Comparison of ENCODE assay signal across 13 cellular contexts in the genomic region with DNA sequence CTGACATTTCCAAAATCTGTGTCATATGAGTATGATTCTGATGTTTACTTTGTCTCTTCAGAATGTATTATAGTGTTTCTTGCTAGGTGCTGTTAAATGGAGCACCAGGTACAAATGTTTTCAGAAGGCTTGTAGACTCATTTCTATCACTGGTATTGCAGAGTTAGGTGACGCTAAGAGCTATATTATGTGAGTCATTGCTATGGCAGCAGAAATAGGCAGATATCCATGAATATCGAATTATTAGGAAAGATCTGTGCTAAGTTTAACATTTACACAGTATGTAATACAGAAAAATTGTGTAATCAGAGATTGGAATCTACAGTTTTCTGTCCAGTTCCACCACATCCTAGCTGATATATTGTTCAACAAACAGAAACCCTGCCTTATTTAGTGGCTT.
DNase-seq lines count a peak whose midpoint lies in the region; ATAC-seq and TF ChIP-seq lines count a peak whose summit lies in the region.
"Had no signal": no experiment of that assay in that cellular context is flagged by ENCODE, and none has a peak within 500 bp of the region (broad histone marks: within the 10 kb centered on the region; RNA-seq: fewer than 3 reads in every experiment).

No MANE protein-coding gene starts in this region.

- intact Hi-C loops in MCF 10A (cut with micrococcal nuclease) (no loop called here), breast epithelium (cut with DNase I; ENCODE audit: low total_unique reads) (no loop called here), PC-3 (cut with micrococcal nuclease) (no loop called here), prostate gland (cut with DNase I) (no loop called here), Right ventricle myocardium inferior (cut with DNase I) (no loop called here)

- peak; percentile 59 for ATAC-seq in PC-3
- no peak for ATAC-seq in Right ventricle myocardium inferior

- no peaks in the 10 kb centered on the region for H3F3A ChIP-seq in PC-3 (ENCODE audit: low read length, unreplicated experiment)

- 79% methylated on average over 2 of the region's 2 CpGs for WGBS in prostate gland

- H3K79me2 ChIP-seq in PC-3 (ENCODE audit: low read length) = no peaks in the 10 kb centered on the region

- no peaks in the 10 kb centered on the region for H3K9me2 ChIP-seq in PC-3 (replicated peaks; ENCODE audit: low read length)

- H3K9me3 ChIP-seq in breast epithelium (no peaks in the 10 kb centered on the region), PC-3 (ENCODE audit: low read length) (no peaks in the 10 kb centered on the region), prostate gland (no peaks in the 10 kb centered on the region)
- H3K9me3 ChIP-seq: BLaER1 treated with 17β-estradiol and CSF1 and Interleukin-3, amounts not matched to agents 10 nM and 100 nM; HAP-1 had no signal

- H3K4me1 ChIP-seq in breast epithelium (no peaks in the 10 kb centered on the region), PC-3 (ENCODE audit: insufficient read depth, low read length) (peaks cover 15% of the 10 kb centered on the region), prostate gland (replicated peaks) (no peaks in the 10 kb centered on the region)
- H3K4me1 ChIP-seq: BLaER1 treated with 17β-estradiol and CSF1 and Interleukin-3, amounts not matched to agents 10 nM and 100 nM; HAP-1 had no signal

- CTCF ChIA-PET in MCF 10A (lab: Yijun Ruan, JAX) = interaction anchor here (0.7 kb wide), 1 partner anchor 79 kb away, joined by 3 read pairs; no protein-coding TSS in a partner anchor
- CTCF ChIA-PET in PC-3 (lab: Charles Lee) = no interaction called here

- H4K20me1 ChIP-seq in PC-3 (ENCODE audit: low read length) = no peaks in the 10 kb centered on the region
- H4K20me1 ChIP-seq: BLaER1 treated with 17β-estradiol and CSF1 and Interleukin-3, amounts not matched to agents 10 nM and 100 nM had no signal

- H3K4me3 Mint-ChIP-seq in MCF 10A (ENCODE audit: unreplicated experiment) = no peak overlapping the region
- H3K4me3 Mint-ChIP-seq in immature natural killer cell = no peak overlapping the region
- H3K4me3 Mint-ChIP-seq: CD4-positive, CD25-positive, alpha-beta regulatory T cell had no signal

- TF ChIP-seq CTCF in MCF 10A (IDR thresholded peaks at IDR 0.05; ENCODE audit: unreplicated experiment) (no peak), breast epithelium (IDR thresholded peaks at IDR 0.05) (no peak), PC-3 (conservative IDR thresholded peaks at IDR 0.05; ENCODE audit: low read depth, low read length) (no peak), epithelial cell of esophagus (IDR thresholded peaks at IDR 0.05; ENCODE audit: insufficient read depth, low read depth, low read length, missing control alignments) (no peak), prostate gland (IDR thresholded peaks at IDR 0.05) (no peak)

- POLR2A ChIA-PET in MCF 10A (lab: Yijun Ruan, JAX) (interaction anchor here (1.2 kb wide), 1 partner anchor 315 kb away, joined by 3 read pairs; no protein-coding TSS in a partner anchor), PC-3 (lab: Charles Lee; ENCODE audit: unreplicated experiment) (no interaction called here)

- TF ChIP-seq POLR2A in breast epithelium (IDR thresholded peaks at IDR 0.05) (no peak), prostate gland (IDR thresholded peaks at IDR 0.05) (no peak)

- no peaks in the 10 kb centered on the region for H3K27me3 ChIP-seq in breast epithelium
- no peaks in the 10 kb centered on the region for H3K27me3 ChIP-seq in PC-3 (ENCODE audit: low read length)
- no peaks in the 10 kb centered on the region for H3K27me3 ChIP-seq in prostate gland (replicated peaks; ENCODE audit: insufficient read depth)
- H3K27me3 ChIP-seq: BLaER1 treated with 17β-estradiol and CSF1 and Interleukin-3, amounts not matched to agents 10 nM and 100 nM had no signal

- H3K4me3 ChIP-seq in breast epithelium = no peak overlapping the region
- H3K4me3 ChIP-seq in PC-3 (ENCODE audit: low read length) = no peak overlapping the region
- H3K4me3 ChIP-seq in epithelial cell of esophagus (ENCODE audit: low read length) = no peak overlapping the region
- H3K4me3 ChIP-seq in prostate gland = no peak overlapping the region
- H3K4me3 ChIP-seq: BLaER1 treated with 17β-estradiol and CSF1 and Interleukin-3, amounts not matched to agents 10 nM and 100 nM; HAP-1 had no signal

- H3K27ac ChIP-seq in breast epithelium (no peak overlapping the region), PC-3 (ENCODE audit: low read length) (peak overlapping the region; percentile 32; the same call in 1 of the 2 replicates), prostate gland (no peak overlapping the region)
- H3K27ac ChIP-seq: BLaER1 treated with 17β-estradiol and CSF1 and Interleukin-3, amounts not matched to agents 10 nM and 100 nM; HL-60 had no signal

- H2AFZ ChIP-seq in PC-3 (ENCODE audit: low read length) = no peak overlapping the region

- H3K9me3 Mint-ChIP-seq in MCF 10A (ENCODE audit: unreplicated experiment) (no peaks in the 10 kb centered on the region), immature natural killer cell (peaks cover 6 to 28% (median 14%) of the 10 kb centered on the region in 6 donors)

- BruUV-seq in MCF 10A (replicated peaks; lab: Mats Ljungman, UMichigan) = no TSS peak
- BruUV-seq in PC-3 (replicated peaks; lab: Mats Ljungman, UMichigan) = no TSS peak

- H3K36me3 Mint-ChIP-seq in MCF 10A (ENCODE audit: insufficient read depth, unreplicated experiment) (no peaks in the 10 kb centered on the region), immature natural killer cell (no peaks in the 10 kb centered on the region)
- H3K36me3 Mint-ChIP-seq: CD4-positive, CD25-positive, alpha-beta regulatory T cell had no signal

- H3K27me3 Mint-ChIP-seq in MCF 10A (ENCODE audit: insufficient read depth, unreplicated experiment) = no peaks in the 10 kb centered on the region
- peaks cover 0 to 2% (median 1%) of the 10 kb centered on the region in 3 donors for H3K27me3 Mint-ChIP-seq in immature natural killer cell (ENCODE audit: low read depth in 3 of 3)
- H3K27me3 Mint-ChIP-seq: CD4-positive, CD25-positive, alpha-beta regulatory T cell had no signal

- H3K9ac ChIP-seq in PC-3 (ENCODE audit: low read length) = no peak overlapping the region
- H3K9ac ChIP-seq: BLaER1 treated with 17β-estradiol and CSF1 and Interleukin-3, amounts not matched to agents 10 nM and 100 nM had no signal

- peaks cover 9% of the 10 kb centered on the region for H3K4me1 Mint-ChIP-seq in MCF 10A (ENCODE audit: insufficient read depth, unreplicated experiment)
- H3K4me1 Mint-ChIP-seq in immature natural killer cell = no peaks in the 10 kb centered on the region
- H3K4me1 Mint-ChIP-seq: CD4-positive, CD25-positive, alpha-beta regulatory T cell had no signal

- DNase-seq in MCF 10A (ENCODE audit: unreplicated experiment) (peak; percentile 47), breast epithelium (ENCODE audit: low spot score in 2 of 2) (no peak), PC-3 (peak; percentile 74), epithelial cell of esophagus (ENCODE audit: low read depth) (peak; percentile 4), prostate gland (ENCODE audit: low spot score) (no peak), Right ventricle myocardium inferior (ENCODE audit: missing footprints) (no peak), mesenteric fat pad (ENCODE audit: low spot score) (no peak), immature natural killer cell (no peak)
- DNase-seq: ACHN; CD4-positive, CD25-positive, alpha-beta regulatory T cell had no signal

- H3K36me3 ChIP-seq in breast epithelium = no peaks in the 10 kb centered on the region
- H3K36me3 ChIP-seq in PC-3 (ENCODE audit: low read depth, low read length) = no peaks in the 10 kb centered on the region
- no peaks in the 10 kb centered on the region for H3K36me3 ChIP-seq in prostate gland
- H3K36me3 ChIP-seq: BLaER1 treated with 17β-estradiol and CSF1 and Interleukin-3, amounts not matched to agents 10 nM and 100 nM; HAP-1 had no signal

- peak overlapping the region; percentile 32 for H3K4me2 ChIP-seq in PC-3 (ENCODE audit: low read length)
- H3K4me2 ChIP-seq: BLaER1 treated with 17β-estradiol and CSF1 and Interleukin-3, amounts not matched to agents 10 nM and 100 nM had no signal

- H3K27ac Mint-ChIP-seq in MCF 10A (ENCODE audit: low read depth, unreplicated experiment) (no peak overlapping the region), immature natural killer cell (no peak overlapping the region)
- H3K27ac Mint-ChIP-seq: CD4-positive, CD25-positive, alpha-beta regulatory T cell had no signal

Comparison
In these comparisons a context has a peak if more than half of its experiments do, and no peak if none do; other contexts are left out.
1. DNase-seq: peak in MCF 10A (single experiment), PC-3 (single experiment) and epithelial cell of esophagus (single experiment); none in breast epithelium (0 of 2), prostate gland (single experiment), Right ventricle myocardium inferior (single experiment), mesenteric fat pad (single experiment) and immature natural killer cell (0 of 3).